1 cellular context compared by ENCODE assay signal in genomic region chr17:68258890-68259435, GRCh38.
TF ChIP-seq lines count a peak whose summit lies in the region.

No MANE protein-coding gene starts in this region.

TF ChIP-seq in GM12878, 131 proteins besides CTCF, POLR2A, EP300 and RAD21:
- TF ChIP-seq ZNF207 (IDR thresholded peaks at IDR 0.05; ENCODE audit: borderline replicate concordance) (peak; percentile 40; the same call in 1 of the 2 replicates), CREB1 (IDR thresholded peaks at IDR 0.05; ENCODE audit: low read depth) (0 out of 2 replicates have a peak, but pooled peaks have one; percentile 8), ATF2 (IDR thresholded peaks at IDR 0.05; ENCODE audit: low read length) (0 out of 2 replicates have a peak, but pooled peaks have one; percentile 34), MAX (IDR thresholded peaks at IDR 0.05; ENCODE audit: low read depth, low read length) (peak; percentile 59; the same call in 1 of the 2 replicates), ZNF687 (IDR thresholded peaks at IDR 0.05) (peak; percentile 91), EED (IDR thresholded peaks at IDR 0.05; ENCODE audit: low read depth) (peak; percentile 52), GATAD2B (conservative IDR thresholded peaks at IDR 0.05; ENCODE audit: low read depth) (peak; percentile 48; the same call in 1 of the 2 replicates), NR2F1 (conservative IDR thresholded peaks at IDR 0.05) (0 out of 2 replicates have a peak, but pooled peaks have one; percentile 27), CREM (IDR thresholded peaks at IDR 0.05; ENCODE audit: low read depth) (peak; percentile 42), TCF3 (IDR thresholded peaks at IDR 0.05; ENCODE audit: borderline replicate concordance, insufficient read depth, low read depth, low read length) (peak; percentile 98), PAX5 (IDR thresholded peaks at IDR 0.05; ENCODE audit: borderline replicate concordance, low read depth, low read length) (peak; percentile 57; the same call in 1 of the 2 replicates), GABPA (IDR thresholded peaks at IDR 0.05; ENCODE audit: low read depth) (peak; percentile 48; the same call in 1 of the 2 replicates), RELB (IDR thresholded peaks at IDR 0.05; ENCODE audit: low read depth) (0 out of 2 replicates have a peak, but pooled peaks have one; percentile 42), NFIC (IDR thresholded peaks at IDR 0.05; ENCODE audit: low read depth, low read length) (peak; percentile 43; the same call in 1 of the 2 replicates), IKZF2 (IDR thresholded peaks at IDR 0.05) (peak; percentile 22 to 49; a peak in 2 of 4 replicates), FOXM1 (IDR thresholded peaks at IDR 0.05; ENCODE audit: low read depth, low read length) (0 out of 2 replicates have a peak, but pooled peaks have one; percentile 38), RUNX3 (IDR thresholded peaks at IDR 0.05; ENCODE audit: low read length) (peak; percentile 41), MEF2B (IDR thresholded peaks at IDR 0.05; ENCODE audit: partially characterized antibody, poor library complexity, severe bottlenecking) (peak; percentile 22), IKZF1 (conservative IDR thresholded peaks at IDR 0.05) (peak; percentile 48; the same call in 1 of the 2 replicates), DPF2 (IDR thresholded peaks at IDR 0.05) (0 out of 2 replicates have a peak, but pooled peaks have one; percentile 52), TCF12 (IDR thresholded peaks at IDR 0.05; ENCODE audit: low read depth, low read length) (peak; percentile 97), ETV6 (conservative IDR thresholded peaks at IDR 0.05 in 1 of 2, IDR thresholded peaks at IDR 0.05 in 1 of 2; ENCODE audit: borderline replicate concordance in 1 of 2, low read depth in 1 of 2) (peak in 1 of 2 experiments; percentile 49; a peak in 1 of 4 replicates), BHLHE40 (IDR thresholded peaks at IDR 0.05; ENCODE audit: borderline replicate concordance in 1 of 2, low read depth in 2 of 2, low read length in 1 of 2) (peak; percentile 52 to 86; a peak in 3 of 4 replicates), PML (IDR thresholded peaks at IDR 0.05; ENCODE audit: low read length) (0 out of 2 replicates have a peak, but pooled peaks have one; percentile 52)
